ENCODE assay signal across 11 cellular contexts in genomic region chr5:39270172-39270848, GRCh38. TPM values are rescaled to one million over a fixed set of nuclear protein-coding genes. Genes with fewer than 3 reads are reported as not detected.
DNase-seq lines count a peak whose midpoint lies in the region; ATAC-seq and TF ChIP-seq lines count a peak whose summit lies in the region.
"Had no signal": no experiment of that assay in that cellular context is flagged by ENCODE, and none has a peak within 500 bp of the region (broad histone marks: within the 10 kb centered on the region; RNA-seq: fewer than 3 reads in every experiment).

No MANE protein-coding gene starts in this region.

- H3K27me3 ChIP-seq in CD8-positive, alpha-beta T cell (ENCODE audit: insufficient read depth, low read length), result no peaks in the 10 kb centered on the region

- DNase-seq in CD8-positive, alpha-beta T cell, result peak in 1 of 7 experiments; percentile 12
- no peak for DNase-seq in activated naive CD8-positive, alpha-beta T cell treated with anti-CD3 and anti-CD28 coated beads, Interleukin-2, amount 50 U/mL, for 24 hours
- DNase-seq in NCI-H1417 (lab: John Stamatoyannopoulos, UW) (no peak), glomerular visceral epithelial cell (ENCODE audit: extremely low spot score) (no peak), NCI-H1436 treated with DMSO at 0.1 percent for 48 hours (lab: John Stamatoyannopoulos, UW) (no peak), substantia nigra (lab: John Stamatoyannopoulos, UW) (no peak)
- DNase-seq: activated T-cell treated with anti-CD3 and anti-CD28 coated beads, Interleukin-2, amount 50 U/mL, for 24 hours; PC-9 had no signal

- POLR2A ChIA-PET in CD8-positive, alpha-beta T cell (lab: Charles Lee), result interaction anchor here (1.0 to 2.4 kb wide), 4 partner anchors 43 to 58 kb away, joined by 3 to 7 read pairs (median 3); no protein-coding TSS in a partner anchor

- H3K4me3 ChIP-seq in CD8-positive, alpha-beta T cell (ENCODE audit: low read depth, low read length), result peak overlapping the region; percentile 6
- H3K4me3 ChIP-seq: PC-9 had no signal

- no peak for TF ChIP-seq CTCF in CD8-positive, alpha-beta T cell (IDR thresholded peaks at IDR 0.05)

- no peaks in the 10 kb centered on the region for H3K9me3 ChIP-seq in CD8-positive, alpha-beta T cell (ENCODE audit: low read length)

- no peak for ATAC-seq in CD8-positive, alpha-beta T cell
- ATAC-seq in GM19397 (IDR thresholded peaks at IDR 0.05; ENCODE audit: unreplicated experiment) (peak; percentile 67), HG03432 (IDR thresholded peaks at IDR 0.05; ENCODE audit: unreplicated experiment) (peak; percentile 76)
- peak; percentile 31 for ATAC-seq in activated naive CD8-positive, alpha-beta T cell treated with anti-CD3 and anti-CD28 coated beads, Interleukin-2, amount 50 U/mL, for 24 hours

- peaks cover 40% of the 10 kb centered on the region for H3K4me1 ChIP-seq in CD8-positive, alpha-beta T cell (ENCODE audit: insufficient read depth, low read length)

- no peaks in the 10 kb centered on the region for H3K9me3 Mint-ChIP-seq in CD8-positive, alpha-beta T cell
- no peaks in the 10 kb centered on the region for H3K9me3 Mint-ChIP-seq in activated naive CD8-positive, alpha-beta T cell treated with anti-CD3 and anti-CD28 coated beads, Interleukin-2, amount 50 U/mL, for 24 hours
- H3K9me3 Mint-ChIP-seq: activated T-cell treated with anti-CD3 and anti-CD28 coated beads, Interleukin-2, amount 50 U/mL, for 24 hours had no signal

- intact Hi-C loops in CD8-positive, alpha-beta T cell (cut with DNase I, micrococcal nuclease), result no loop called here

- CTCF ChIA-PET in CD8-positive, alpha-beta T cell (lab: Charles Lee), result interaction anchor here (0.6 to 4.2 kb wide), 6 partner anchors 10 to 70 kb away, joined by 3 to 30 read pairs (median 4); partner anchors contain the start of gene FYB1

- peak overlapping the region; percentile 75 for H3K4me3 Mint-ChIP-seq in CD8-positive, alpha-beta T cell
- no peak overlapping the region for H3K4me3 Mint-ChIP-seq in activated naive CD8-positive, alpha-beta T cell treated with anti-CD3 and anti-CD28 coated beads, Interleukin-2, amount 50 U/mL, for 24 hours
- H3K4me3 Mint-ChIP-seq: activated T-cell treated with anti-CD3 and anti-CD28 coated beads, Interleukin-2, amount 50 U/mL, for 24 hours had no signal

- peak overlapping the region; percentile 69 for H3K27ac Mint-ChIP-seq in CD8-positive, alpha-beta T cell
- H3K27ac Mint-ChIP-seq in activated naive CD8-positive, alpha-beta T cell treated with anti-CD3 and anti-CD28 coated beads, Interleukin-2, amount 50 U/mL, for 24 hours, result no peak overlapping the region
- H3K27ac Mint-ChIP-seq: activated T-cell treated with anti-CD3 and anti-CD28 coated beads, Interleukin-2, amount 50 U/mL, for 24 hours had no signal

- H3K4me1 Mint-ChIP-seq in CD8-positive, alpha-beta T cell (ENCODE audit: low read depth), result peaks cover 59% of the 10 kb centered on the region
- peaks cover 49% of the 10 kb centered on the region for H3K4me1 Mint-ChIP-seq in activated naive CD8-positive, alpha-beta T cell treated with anti-CD3 and anti-CD28 coated beads, Interleukin-2, amount 50 U/mL, for 24 hours

- H3K27ac ChIP-seq in CD8-positive, alpha-beta T cell (ENCODE audit: low read depth, low read length), result no peak overlapping the region
- no peak overlapping the region for H3K27ac ChIP-seq in substantia nigra (ENCODE audit: low read depth, low read length, poor library complexity, severe bottlenecking)
- H3K27ac ChIP-seq: C4-2B, PC-9 had no signal

- H3K27me3 Mint-ChIP-seq in CD8-positive, alpha-beta T cell (ENCODE audit: low read depth), result no peaks in the 10 kb centered on the region
- no peaks in the 10 kb centered on the region for H3K27me3 Mint-ChIP-seq in activated naive CD8-positive, alpha-beta T cell treated with anti-CD3 and anti-CD28 coated beads, Interleukin-2, amount 50 U/mL, for 24 hours
- H3K27me3 Mint-ChIP-seq: activated T-cell treated with anti-CD3 and anti-CD28 coated beads, Interleukin-2, amount 50 U/mL, for 24 hours had no signal

- no peaks in the 10 kb centered on the region for H3K36me3 ChIP-seq in CD8-positive, alpha-beta T cell (ENCODE audit: insufficient read depth, low read length)

- no peaks in the 10 kb centered on the region for H3K36me3 Mint-ChIP-seq in CD8-positive, alpha-beta T cell
- H3K36me3 Mint-ChIP-seq in activated naive CD8-positive, alpha-beta T cell treated with anti-CD3 and anti-CD28 coated beads, Interleukin-2, amount 50 U/mL, for 24 hours (ENCODE audit: low read depth), result no peaks in the 10 kb centered on the region

RNA-seq across cellular contexts. Expression of gene FYB1, which starts 50.9 kb away (rescaled TPM):
- total RNA-seq in CD8-positive, alpha-beta T cell, result 100 to 1,000 TPM; 250 to 257 TPM
